Comparison of ENCODE assay signal across 15 cellular contexts in genomic region chr9:111516061-111516465, GRCh38. TPM values are rescaled to one million over a fixed set of nuclear protein-coding genes. Genes with fewer than 3 reads are reported as not detected.
DNase-seq lines count a peak whose midpoint lies in the region; ATAC-seq, FAIRE-seq and TF ChIP-seq lines count a peak whose summit lies in the region.
"Had no signal": no experiment of that assay in that cellular context is flagged by ENCODE, and none has a peak within 500 bp of the region (broad histone marks: within the 10 kb centered on the region; RNA-seq: fewer than 3 reads in every experiment).

No MANE protein-coding gene starts in this region.

- peaks cover 4% of the 10 kb centered on the region for H3K9me3 Mint-ChIP-seq in stimulated activated memory B cell treated with anti-CD40 and anti-IgM and Interleukin-4, amounts not matched to agents 10 μg/mL and 1 μg/mL and 100 μg/mL, for 72 hours

- H2AFZ ChIP-seq in HepG2 (ENCODE audit: low read length) = peak overlapping the region; percentile 78

- CTCF ChIA-PET in HepG2 (lab: Yijun Ruan, JAX; ENCODE audit: low intra/inter-chr PET ratio, low total read pairs) = no interaction called here

- H3K27ac ChIP-seq in HepG2 (ENCODE audit: extremely low read length, insufficient read depth, low read length) (peak overlapping the region; percentile 6), right lobe of liver (no peak overlapping the region), brain microvascular endothelial cell (no peak overlapping the region), thyroid gland (no peak overlapping the region)
- H3K27ac ChIP-seq: esophagus muscularis mucosa, psoas muscle had no signal

- BruUV-seq in HepG2 (replicated peaks; lab: Mats Ljungman, UMichigan) = no TSS peak

- in situ Hi-C loops in HepG2 (cut with HindIII; ENCODE audit: extremely low pct_ligation_motif_present, low pct_unique_long_range_greater_than_20kb) = no loop called here
- in situ Hi-C loops in brain microvascular endothelial cell (cut with HindIII; ENCODE audit: low pct_ligation_motif_present, low sequenced_read_pairs) = no loop called here

- H3K27ac Mint-ChIP-seq in stimulated activated memory B cell treated with anti-CD40 and anti-IgM and Interleukin-4, amounts not matched to agents 10 μg/mL and 1 μg/mL and 100 μg/mL, for 72 hours = no peak overlapping the region
- H3K27ac Mint-ChIP-seq: activated naive CD8-positive, alpha-beta T cell treated with anti-CD3 and anti-CD28 coated beads, Interleukin-2, amount 10 ng/mL, durations not matched to agents 7 days and 5 days had no signal

- POLR2A ChIA-PET in HepG2 (lab: Yijun Ruan, JAX) = interaction anchor here (0.9 to 1.5 kb wide), 2 partner anchors 9 to 31 kb away, joined by 3 to 10 read pairs; partner anchors contain the start of genes ECPAS and ZNF483

- H3K36me3 ChIP-seq in HepG2 (replicated peaks in 1 of 2; ENCODE audit: control insufficient read depth in 1 of 2, insufficient read depth in 2 of 2, low read length in 2 of 2) (no peaks in the 10 kb centered on the region), right lobe of liver (no peaks in the 10 kb centered on the region), brain microvascular endothelial cell (replicated peaks) (no peaks in the 10 kb centered on the region), thyroid gland (no peaks in the 10 kb centered on the region)
- H3K36me3 ChIP-seq: esophagus muscularis mucosa had no signal

- peak; percentile 46 to 55; a peak in 2 of 4 replicates for TF ChIP-seq POLR2A in HepG2 (IDR thresholded peaks at IDR 0.05; ENCODE audit: insufficient read depth in 1 of 2, low read depth in 2 of 2, low read length in 2 of 2)
- no peak for TF ChIP-seq POLR2A in right lobe of liver (IDR thresholded peaks at IDR 0.05)
- TF ChIP-seq POLR2A in thyroid gland (IDR thresholded peaks at IDR 0.05) = no peak

- no peak overlapping the region for H3K4me3 Mint-ChIP-seq in stimulated activated memory B cell treated with anti-CD40 and anti-IgM and Interleukin-4, amounts not matched to agents 10 μg/mL and 1 μg/mL and 100 μg/mL, for 72 hours
- H3K4me3 Mint-ChIP-seq: activated naive CD8-positive, alpha-beta T cell treated with anti-CD3 and anti-CD28 coated beads, Interleukin-2, amount 10 ng/mL, durations not matched to agents 7 days and 5 days had no signal

- no peaks in the 10 kb centered on the region for H3K4me1 Mint-ChIP-seq in stimulated activated memory B cell treated with anti-CD40 and anti-IgM and Interleukin-4, amounts not matched to agents 10 μg/mL and 1 μg/mL and 100 μg/mL, for 72 hours
- H3K4me1 Mint-ChIP-seq: activated naive CD8-positive, alpha-beta T cell treated with anti-CD3 and anti-CD28 coated beads, Interleukin-2, amount 10 ng/mL, durations not matched to agents 7 days and 5 days had no signal

- TF ChIP-seq RAD21 in HepG2 (CRISPR knock-in tag; IDR thresholded peaks at IDR 0.05) = no peak

- no peaks in the 10 kb centered on the region for H4K20me1 ChIP-seq in HepG2 (ENCODE audit: insufficient read depth, low read length)

- peaks cover 5% of the 10 kb centered on the region for H3K27me3 Mint-ChIP-seq in stimulated activated memory B cell treated with anti-CD40 and anti-IgM and Interleukin-4, amounts not matched to agents 10 μg/mL and 1 μg/mL and 100 μg/mL, for 72 hours

- no peaks in the 10 kb centered on the region for H3K36me3 Mint-ChIP-seq in stimulated activated memory B cell treated with anti-CD40 and anti-IgM and Interleukin-4, amounts not matched to agents 10 μg/mL and 1 μg/mL and 100 μg/mL, for 72 hours
- H3K36me3 Mint-ChIP-seq: activated naive CD8-positive, alpha-beta T cell treated with anti-CD3 and anti-CD28 coated beads, Interleukin-2, amount 10 ng/mL, durations not matched to agents 7 days and 5 days had no signal

- H3K79me2 ChIP-seq in HepG2 (ENCODE audit: insufficient read depth, low read length) = no peaks in the 10 kb centered on the region

- TF ChIP-seq EP300 in HepG2 (IDR thresholded peaks at IDR 0.05; ENCODE audit: low read depth in 2 of 2, low read length in 2 of 2) (no peak), HepG2 (CRISPR knock-in tag; IDR thresholded peaks at IDR 0.05; ENCODE audit: borderline replicate concordance) (no peak)

- H3K9ac ChIP-seq in HepG2 (ENCODE audit: insufficient read depth, low read depth, low read length) = peak overlapping the region; percentile 47

- H3K4me3 ChIP-seq in HepG2 (replicated peaks in 1 of 3; ENCODE audit: insufficient read depth in 1 of 3, low read depth in 2 of 3, low read length in 3 of 3) = peak overlapping the region; percentile 8 to 42 (median 25); a peak in 5 of 6 replicates
- no peak overlapping the region for H3K4me3 ChIP-seq in right lobe of liver
- H3K4me3 ChIP-seq in brain microvascular endothelial cell (ENCODE audit: low read depth, low read length) = no peak overlapping the region
- H3K4me3 ChIP-seq in thyroid gland (replicated peaks in 1 of 3) = no peak overlapping the region
- H3K4me3 ChIP-seq: esophagus muscularis mucosa, psoas muscle had no signal

- TF ChIP-seq CTCF in HepG2 (CRISPR knock-in tag; IDR thresholded peaks at IDR 0.05) (no peak), right lobe of liver (IDR thresholded peaks at IDR 0.05) (no peak), brain microvascular endothelial cell (IDR thresholded peaks at IDR 0.05; ENCODE audit: low read depth, low read length, missing control alignments) (no peak), thyroid gland (IDR thresholded peaks at IDR 0.05) (no peak)

- peak; percentile 60 for FAIRE-seq in HepG2 (lab: Jason Lieb, UNC)

- H3K9me3 ChIP-seq in HepG2 (ENCODE audit: low read length) = no peaks in the 10 kb centered on the region
- no peaks in the 10 kb centered on the region for H3K9me3 ChIP-seq in right lobe of liver
- H3K9me3 ChIP-seq in thyroid gland = no peaks in the 10 kb centered on the region
- H3K9me3 ChIP-seq: esophagus muscularis mucosa had no signal

- ATAC-seq in HepG2 (peak; percentile 97), right lobe of liver (no peak)
- ATAC-seq in stimulated activated memory B cell treated with anti-CD40 and anti-IgM and Interleukin-4, amounts not matched to agents 10 μg/mL and 1 μg/mL and 100 μg/mL, for 72 hours = peak; percentile 66
- ATAC-seq: psoas muscle had no signal

- intact Hi-C loops in HepG2 (cut with micrococcal nuclease; ENCODE audit: unreplicated experiment) = no loop called here
- intact Hi-C loops in right lobe of liver (cut with DNase I) = no loop called here
- intact Hi-C loops in thyroid gland (cut with DNase I) = no loop called here

- WGBS in HepG2 (ENCODE audit: low lambda C conversion rate) = 3% methylated on average over 2 of the region's 2 CpGs
- WGBS in right lobe of liver (ENCODE audit: insufficient coverage, low coverage, low lambda C conversion rate, missing lambda C conversion rate) = 62% methylated on average over 2 of the region's 2 CpGs
- WGBS in thyroid gland, 2 donors = 85 to 92% methylated on average over 2 of the region's 2 CpGs

- H3K27me3 ChIP-seq in HepG2 (ENCODE audit: control insufficient read depth in 1 of 2, insufficient read depth in 2 of 2, low read length in 2 of 2) = no peaks in the 10 kb centered on the region
- H3K27me3 ChIP-seq in right lobe of liver = no peaks in the 10 kb centered on the region
- H3K27me3 ChIP-seq in brain microvascular endothelial cell (replicated peaks) = no peaks in the 10 kb centered on the region
- H3K27me3 ChIP-seq in thyroid gland = no peaks in the 10 kb centered on the region
- H3K27me3 ChIP-seq: esophagus muscularis mucosa had no signal

- H3K4me2 ChIP-seq in HepG2 (ENCODE audit: low read depth, low read length) = peak overlapping the region; percentile 68

- peak; percentile 60 for DNase-seq in HepG2 (ENCODE audit: low spot score)
- no peak for DNase-seq in right lobe of liver
- peak; percentile 36 for DNase-seq in NAMALWA (ENCODE audit: low spot score)
- peak; percentile 12 for DNase-seq in brain microvascular endothelial cell
- no peak for DNase-seq in thyroid gland
- no peak for DNase-seq in NCI-H2196 (lab: John Stamatoyannopoulos, UW; ENCODE audit: unreplicated experiment)
- no peak for DNase-seq in cerebellum (ENCODE audit: low spot score)
- DNase-seq: activated CD8-positive, alpha-beta memory T cell treated with anti-CD3 and anti-CD28 coated beads, Interleukin-2, amount 50 U/mL, for 4 hours; activated naive CD8-positive, alpha-beta T cell treated with anti-CD3 and anti-CD28 coated beads, Interleukin-2, amount 10 ng/mL, durations not matched to agents 7 days and 5 days; NCI-H2171 treated with DMSO at 0.1 percent for 48 hours; psoas muscle; Right ventricle myocardium superior; stimulated activated naive CD4-positive, alpha-beta T cell had no signal

- H3K4me1 ChIP-seq in HepG2 (ENCODE audit: insufficient read depth, low read length) = peaks cover 21% of the 10 kb centered on the region
- no peaks in the 10 kb centered on the region for H3K4me1 ChIP-seq in right lobe of liver
- H3K4me1 ChIP-seq in thyroid gland = no peaks in the 10 kb centered on the region
- H3K4me1 ChIP-seq: esophagus muscularis mucosa, psoas muscle had no signal

RNA-seq across cellular contexts. Expression of gene ZNF483, which starts 8.9 kb away (rescaled TPM):
- total RNA-seq in HepG2 (2016; rRNA removed; fragmentation: Illumina TruSeq; extraction: Trizol) = 9.5 and 15.7 TPM in 2 replicates
- total RNA-seq in HepG2 (2016; cell fraction: cytosol; rRNA removed; fragmentation: Illumina TruSeq; extraction: Trizol; ENCODE audit: low read depth) = 10.6 and 15.0 TPM in 2 replicates
- 7.7 and 14.2 TPM in 2 replicates for total RNA-seq in HepG2 (2016; cell fraction: insoluble cytoplasmic fraction; rRNA removed; fragmentation: Illumina TruSeq; extraction: Trizol)
- 6.0 and 8.2 TPM in 2 replicates for total RNA-seq in HepG2 (2016; cell fraction: membrane; rRNA removed; fragmentation: Illumina TruSeq; extraction: Trizol)
- total RNA-seq in HepG2 (2016; cell fraction: nucleus; rRNA removed; fragmentation: Illumina TruSeq; extraction: Trizol) = 9.4 and 10.0 TPM in 2 replicates
- polyA plus RNA-seq in HepG2 (2011; rRNA removed) = 1.4 and 2.0 TPM in 2 replicates
- polyA plus RNA-seq in HepG2 (2011; cell fraction: cytosol; rRNA removed) = 0.50 and 0.87 TPM in 2 replicates
- 0.93 and 1.8 TPM in 2 replicates for polyA plus RNA-seq in HepG2 (2011; cell fraction: nucleus; rRNA removed)
- polyA plus RNA-seq in HepG2 (2012) = 1.2 and 1.3 TPM in 2 replicates
- 0.29 and 0.40 TPM in 2 replicates for polyA plus RNA-seq in HepG2 (2016; cell fraction: cytosol; fragmentation: Illumina TruSeq; extraction: Trizol; ENCODE audit: low read depth)
- polyA plus RNA-seq in HepG2 (2016; cell fraction: insoluble cytoplasmic fraction; fragmentation: Illumina TruSeq; extraction: Trizol; ENCODE audit: low read depth) = 0.85 and 1.6 TPM in 2 replicates
- polyA plus RNA-seq in HepG2 (2016; cell fraction: membrane; fragmentation: Illumina TruSeq; extraction: Trizol; ENCODE audit: low read depth) = 0.57 and 0.60 TPM in 2 replicates
- polyA plus RNA-seq in HepG2 (2016; cell fraction: nucleus; fragmentation: Illumina TruSeq; extraction: Trizol; ENCODE audit: insufficient read depth, low read depth) = 1.8 and 2.5 TPM in 2 replicates
- polyA minus RNA-seq in HepG2 (2011; rRNA and poly(A)+ RNA removed; ENCODE audit: low replicate concordance) = 6.2 TPM in 1 of 2 replicates, not detected in the other
- polyA minus RNA-seq in HepG2 (2011; cell fraction: cytosol; rRNA and poly(A)+ RNA removed) = 3.0 and 3.3 TPM in 2 replicates
- 13.4 and 23.1 TPM in 2 replicates for polyA minus RNA-seq in HepG2 (2011; cell fraction: nucleus; rRNA and poly(A)+ RNA removed)
- 1 to 10 TPM in 1 of 6 experiments, under 1 TPM in 5; 0.06 to 1.2 (median 0.37) TPM for total RNA-seq in right lobe of liver
- 10 to 100 TPM; 26.2 to 82.4 (median 36.0) TPM for total RNA-seq in thyroid gland
- 41.5 TPM for total RNA-seq in cerebellum

RNA-seq across cellular contexts. Expression of gene ECPAS, which starts 31.9 kb away (rescaled TPM):
- total RNA-seq in HepG2 (2016; rRNA removed; fragmentation: Illumina TruSeq; extraction: Trizol) (58.0 and 81.7 TPM in 2 replicates), right lobe of liver (10 to 100 TPM; 36.8 to 52.8 (median 41.1) TPM), thyroid gland (100 to 1,000 TPM in 1 of 4 donors, 10 to 100 TPM in 3; 78.1 to 128 (median 81.5) TPM), cerebellum (89.0 TPM)
- total RNA-seq in HepG2 (2016; cell fraction: cytosol; rRNA removed; fragmentation: Illumina TruSeq; extraction: Trizol; ENCODE audit: low read depth) = 16.5 and 19.4 TPM in 2 replicates
- total RNA-seq in HepG2 (2016; cell fraction: insoluble cytoplasmic fraction; rRNA removed; fragmentation: Illumina TruSeq; extraction: Trizol) = 61.7 and 85.2 TPM in 2 replicates
- 25.2 and 25.7 TPM in 2 replicates for total RNA-seq in HepG2 (2016; cell fraction: membrane; rRNA removed; fragmentation: Illumina TruSeq; extraction: Trizol)
- total RNA-seq in HepG2 (2016; cell fraction: nucleus; rRNA removed; fragmentation: Illumina TruSeq; extraction: Trizol) = 62.2 and 69.4 TPM in 2 replicates
- 35.3 and 37.3 TPM in 2 replicates for polyA plus RNA-seq in HepG2 (2011; rRNA removed)
- polyA plus RNA-seq in HepG2 (2011; cell fraction: cytosol; rRNA removed) = 14.0 and 19.7 TPM in 2 replicates
- polyA plus RNA-seq in HepG2 (2011; cell fraction: nucleus; rRNA removed) = 50.5 and 56.3 TPM in 2 replicates
- 43.2 and 54.3 TPM in 2 replicates for polyA plus RNA-seq in HepG2 (2012)
- 2.2 and 2.5 TPM in 2 replicates for polyA plus RNA-seq in HepG2 (2016; cell fraction: cytosol; fragmentation: Illumina TruSeq; extraction: Trizol; ENCODE audit: low read depth)
- polyA plus RNA-seq in HepG2 (2016; cell fraction: insoluble cytoplasmic fraction; fragmentation: Illumina TruSeq; extraction: Trizol; ENCODE audit: low read depth) = 45.7 and 50.1 TPM in 2 replicates
- polyA plus RNA-seq in HepG2 (2016; cell fraction: membrane; fragmentation: Illumina TruSeq; extraction: Trizol; ENCODE audit: low read depth) = 6.0 and 8.2 TPM in 2 replicates
- polyA plus RNA-seq in HepG2 (2016; cell fraction: nucleus; fragmentation: Illumina TruSeq; extraction: Trizol; ENCODE audit: insufficient read depth, low read depth) = 45.4 and 52.1 TPM in 2 replicates
- 61.8 and 69.9 TPM in 2 replicates for polyA minus RNA-seq in HepG2 (2011; rRNA and poly(A)+ RNA removed; ENCODE audit: low replicate concordance)
- 69.1 and 80.5 TPM in 2 replicates for polyA minus RNA-seq in HepG2 (2011; cell fraction: cytosol; rRNA and poly(A)+ RNA removed)
- polyA minus RNA-seq in HepG2 (2011; cell fraction: nucleus; rRNA and poly(A)+ RNA removed) = 141 and 183 TPM in 2 replicates

Comparison
In these comparisons a context has a peak if more than half of its experiments do, and no peak if none do; other contexts are left out.
1. ATAC-seq: peak in HepG2 (single experiment) and stimulated activated memory B cell treated with anti-CD40 and anti-IgM and Interleukin-4, amounts not matched to agents 10 μg/mL and 1 μg/mL and 100 μg/mL, for 72 hours (single experiment); none in right lobe of liver (0 of 4).
2. DNase-seq: peak in HepG2 (single experiment), NAMALWA (single experiment) and brain microvascular endothelial cell (single experiment); none in right lobe of liver (0 of 3), thyroid gland (0 of 2), NCI-H2196 (single experiment) and cerebellum (single experiment).
3. H3K4me3 ChIP-seq: peak in HepG2 (3 of 3); none in right lobe of liver (0 of 3), brain microvascular endothelial cell (single experiment) and thyroid gland (0 of 3).
4. POLR2A ChIP-seq: peak in HepG2 (2 of 2); none in right lobe of liver (single experiment) and thyroid gland (0 of 2).